8 cellular contexts compared by ENCODE assay signal in the genomic region with DNA sequence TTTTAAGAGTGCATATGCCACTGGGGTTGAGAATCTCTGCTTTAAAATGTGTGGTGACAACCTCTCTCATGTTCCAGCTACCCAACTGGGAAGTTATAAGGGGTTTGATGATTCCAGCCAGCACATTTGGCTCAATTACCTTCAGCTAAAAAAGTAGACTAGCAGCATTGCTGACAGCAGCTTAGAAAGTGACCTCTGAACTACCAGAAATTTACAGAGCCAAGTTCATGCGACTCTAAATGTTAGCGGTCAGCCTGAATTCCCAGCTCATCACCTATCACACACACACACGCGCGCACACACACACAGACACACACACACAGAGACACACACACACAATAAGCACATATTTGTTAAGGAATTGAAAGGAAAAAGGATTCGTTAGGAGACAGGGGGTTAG.
"Had no signal": no experiment of that assay in that cellular context is flagged by ENCODE, and none has a peak within 500 bp of the region (broad histone marks: within the 10 kb centered on the region; RNA-seq: fewer than 3 reads in every experiment).

No MANE protein-coding gene starts in this region.

- DNase-seq: IMR-90, KBM-7, KG1 had no signal

- H3K27ac ChIP-seq: HL-60, KMS-11 had no signal

- H3K36me3 Mint-ChIP-seq: IgD-negative memory B cell had no signal

- H3K27ac Mint-ChIP-seq: IgD-negative memory B cell had no signal

- FAIRE-seq: HTR-8/SVneo, K562 had no signal

- ATAC-seq: K562 had no signal

- H3K4me3 ChIP-seq: K562 had no signal

- H3K4me2 ChIP-seq: KMS-11 had no signal

- H3K4me3 Mint-ChIP-seq: IgD-negative memory B cell had no signal

- H3K27me3 Mint-ChIP-seq: IgD-negative memory B cell had no signal

- H3K4me1 Mint-ChIP-seq: IgD-negative memory B cell had no signal

- H3K9ac ChIP-seq: KMS-11 had no signal
